Comparison of ENCODE assay signal across 14 cellular contexts in genomic region chr15:39586387-39587171, GRCh38. TPM values are rescaled to one million over a fixed set of nuclear protein-coding genes. Genes with fewer than 3 reads are reported as not detected.
DNase-seq lines count a peak whose midpoint lies in the region; ATAC-seq, FAIRE-seq and TF ChIP-seq lines count a peak whose summit lies in the region.
"Had no signal": no experiment of that assay in that cellular context is flagged by ENCODE, and none has a peak within 500 bp of the region (broad histone marks: within the 10 kb centered on the region; RNA-seq: fewer than 3 reads in every experiment).

No MANE protein-coding gene starts in this region.

- H3K27ac ChIP-seq in breast epithelium (peak overlapping the region in 1 of 2 donors; percentile 57), HepG2 (ENCODE audit: extremely low read length, insufficient read depth, low read length) (no peak overlapping the region), transverse colon (peak overlapping the region; percentile 86 to 97 (median 95))
- H3K27ac ChIP-seq: ascending aorta, HL-60 had no signal

- no peak for TF ChIP-seq RAD21 in HepG2 (CRISPR knock-in tag; IDR thresholded peaks at IDR 0.05)

- peaks cover 41% of the 10 kb centered on the region for H3K4me1 Mint-ChIP-seq in MCF 10A (ENCODE audit: insufficient read depth, unreplicated experiment)
- peaks cover 19 to 25% of the 10 kb centered on the region in 2 donors for H3K4me1 Mint-ChIP-seq in natural killer cell treated with Interleukin-12 subunit alpha and Interleukin-12 subunit beta and Interleukin-15 and Interleukin-18, amount 100 ng/mL, for 72 hours (ENCODE audit: low read depth in 2 of 2)

- DNase-seq in MCF 10A (ENCODE audit: unreplicated experiment) (peak; percentile 55), breast epithelium (ENCODE audit: low spot score in 2 of 2) (no peak), dermis blood vessel endothelial cell (peak; percentile 70), HepG2 (ENCODE audit: low spot score) (no peak), transverse colon (peak; percentile 28), T1000 (lab: John Stamatoyannopoulos, UW) (no peak)
- no peak for DNase-seq in natural killer cell treated with Interleukin-12 subunit alpha and Interleukin-12 subunit beta and Interleukin-15 and Interleukin-18, amount 100 ng/mL, for 72 hours (ENCODE audit: low spot score)
- DNase-seq: foreskin melanocyte, MM.1S had no signal

- peaks cover 17% of the 10 kb centered on the region for H3K79me2 ChIP-seq in HepG2 (ENCODE audit: insufficient read depth, low read length)

- H3K9me3 ChIP-seq in breast epithelium: no peaks in the 10 kb centered on the region
- no peaks in the 10 kb centered on the region for H3K9me3 ChIP-seq in HepG2 (ENCODE audit: low read length)
- no peaks in the 10 kb centered on the region for H3K9me3 ChIP-seq in transverse colon
- H3K9me3 ChIP-seq: ascending aorta had no signal

- no peak overlapping the region for H3K4me3 Mint-ChIP-seq in MCF 10A (ENCODE audit: unreplicated experiment)
- H3K4me3 Mint-ChIP-seq in natural killer cell treated with Interleukin-12 subunit alpha and Interleukin-12 subunit beta and Interleukin-15 and Interleukin-18, amount 100 ng/mL, for 72 hours: no peak overlapping the region
- H3K4me3 Mint-ChIP-seq: WTC11 had no signal

- POLR2A ChIA-PET in MCF 10A (lab: Yijun Ruan, JAX): interaction anchor here (0.7 to 1.4 kb wide), 6 partner anchors 12 to 398 kb away, joined by 3 read pairs; no protein-coding TSS in a partner anchor
- POLR2A ChIA-PET in HepG2 (lab: Yijun Ruan, JAX): no interaction called here

- intact Hi-C loops in MCF 10A (cut with micrococcal nuclease) (no loop called here), breast epithelium (cut with DNase I; ENCODE audit: low total_unique reads) (no loop called here), HepG2 (cut with micrococcal nuclease; ENCODE audit: unreplicated experiment) (loop anchor here (2.0 kb wide), 1 partner anchor 410 kb away; no protein-coding TSS in a partner anchor), transverse colon (cut with DNase I; ENCODE audit: low total_unique reads) (no loop called here)

- BruUV-seq in MCF 10A (replicated peaks; lab: Mats Ljungman, UMichigan) (no TSS peak), HepG2 (replicated peaks; lab: Mats Ljungman, UMichigan) (no TSS peak)

- no peaks in the 10 kb centered on the region for H3K27me3 ChIP-seq in breast epithelium
- H3K27me3 ChIP-seq in HepG2 (ENCODE audit: control insufficient read depth in 1 of 2, insufficient read depth in 2 of 2, low read length in 2 of 2): no peaks in the 10 kb centered on the region
- H3K27me3 ChIP-seq in transverse colon: no peaks in the 10 kb centered on the region
- H3K27me3 ChIP-seq: ascending aorta had no signal

- no peak overlapping the region for H2AFZ ChIP-seq in HepG2 (ENCODE audit: low read length)

- H3K4me1 ChIP-seq in breast epithelium (peaks cover 9% of the 10 kb centered on the region in 2 donors), HepG2 (ENCODE audit: insufficient read depth, low read length) (peaks cover 54% of the 10 kb centered on the region), transverse colon (peaks cover 16 to 75% (median 51%) of the 10 kb centered on the region in 4 donors)
- H3K4me1 ChIP-seq: ascending aorta had no signal

- no peak overlapping the region for H3K4me2 ChIP-seq in HepG2 (ENCODE audit: low read depth, low read length)

- TF ChIP-seq CTCF in MCF 10A (IDR thresholded peaks at IDR 0.05; ENCODE audit: unreplicated experiment) (no peak), breast epithelium (IDR thresholded peaks at IDR 0.05) (no peak), HepG2 (CRISPR knock-in tag; IDR thresholded peaks at IDR 0.05) (no peak), transverse colon (IDR thresholded peaks at IDR 0.05) (no peak)

- H4K20me1 ChIP-seq in HepG2 (ENCODE audit: insufficient read depth, low read length): peaks cover 13% of the 10 kb centered on the region; the same call in 1 of the 2 replicates

- CTCF ChIA-PET in MCF 10A (lab: Yijun Ruan, JAX) (interaction anchor here (0.5 to 8.4 kb wide), 10 partner anchors 22 to 769 kb away, joined by 3 to 141 read pairs (median 4); no protein-coding TSS in a partner anchor), HepG2 (lab: Yijun Ruan, JAX; ENCODE audit: low intra/inter-chr PET ratio, low total read pairs) (no interaction called here)

- peaks cover 100% of the 10 kb centered on the region for H3K36me3 Mint-ChIP-seq in MCF 10A (ENCODE audit: insufficient read depth, unreplicated experiment)
- peaks cover 6% of the 10 kb centered on the region for H3K36me3 Mint-ChIP-seq in natural killer cell treated with Interleukin-12 subunit alpha and Interleukin-12 subunit beta and Interleukin-15 and Interleukin-18, amount 100 ng/mL, for 72 hours

- H3K27ac Mint-ChIP-seq in MCF 10A (ENCODE audit: low read depth, unreplicated experiment): peak overlapping the region; percentile 75
- H3K27ac Mint-ChIP-seq in natural killer cell treated with Interleukin-12 subunit alpha and Interleukin-12 subunit beta and Interleukin-15 and Interleukin-18, amount 100 ng/mL, for 72 hours: no peak overlapping the region
- H3K27ac Mint-ChIP-seq: WTC11 had no signal

- in situ Hi-C loops in HepG2 (cut with HindIII; ENCODE audit: extremely low pct_ligation_motif_present, low pct_unique_long_range_greater_than_20kb) (loop anchor here (10.0 kb wide), 3 partner anchors 152 to 772 kb away; no protein-coding TSS in a partner anchor), transverse colon (cut with MboI; ENCODE audit: low pct_ligation_motif_present in 1 of 4, low pct_unique_long_range_greater_than_20kb in 1 of 4, low sequenced_read_pairs in 3 of 4) (loop anchor here (10.0 to 25.0 kb wide), 6 partner anchors 176 to 882 kb away; no protein-coding TSS in a partner anchor)

- no peak for TF ChIP-seq EP300 in HepG2 (IDR thresholded peaks at IDR 0.05; ENCODE audit: low read depth in 2 of 2, low read length in 2 of 2)
- TF ChIP-seq EP300 in HepG2 (CRISPR knock-in tag; IDR thresholded peaks at IDR 0.05; ENCODE audit: borderline replicate concordance): no peak
- TF ChIP-seq EP300 in transverse colon (IDR thresholded peaks at IDR 0.05; ENCODE audit: low read depth): no peak

- WGBS in HepG2 (ENCODE audit: low lambda C conversion rate): 93% methylated on average over 11 of the region's 11 CpGs
- WGBS in transverse colon (ENCODE audit: low coverage in 1 of 2), 2 donors: 50 to 52% methylated on average over 5 to 11 of the region's 11 CpGs

- ATAC-seq in HepG2: no peak
- no peak for ATAC-seq in GM21381 (IDR thresholded peaks at IDR 0.05; ENCODE audit: unreplicated experiment)
- ATAC-seq in natural killer cell treated with Interleukin-12 subunit alpha and Interleukin-12 subunit beta and Interleukin-15 and Interleukin-18, amount 100 ng/mL, for 72 hours: no peak
- ATAC-seq: Right ventricle myocardium inferior, WTC11 had no signal

- H3K9me3 Mint-ChIP-seq in MCF 10A (ENCODE audit: unreplicated experiment): no peaks in the 10 kb centered on the region
- no peaks in the 10 kb centered on the region for H3K9me3 Mint-ChIP-seq in natural killer cell treated with Interleukin-12 subunit alpha and Interleukin-12 subunit beta and Interleukin-15 and Interleukin-18, amount 100 ng/mL, for 72 hours
- H3K9me3 Mint-ChIP-seq: WTC11 had no signal

- no peaks in the 10 kb centered on the region for H3K27me3 Mint-ChIP-seq in MCF 10A (ENCODE audit: insufficient read depth, unreplicated experiment)
- peaks cover 2 to 3% of the 10 kb centered on the region in 2 donors for H3K27me3 Mint-ChIP-seq in natural killer cell treated with Interleukin-12 subunit alpha and Interleukin-12 subunit beta and Interleukin-15 and Interleukin-18, amount 100 ng/mL, for 72 hours

- H3K4me3 ChIP-seq in breast epithelium (peak overlapping the region in 1 of 3 donors; percentile 88), HepG2 (replicated peaks in 1 of 3; ENCODE audit: insufficient read depth in 1 of 3, low read depth in 2 of 3, low read length in 3 of 3) (no peak overlapping the region), transverse colon (peak overlapping the region in 1 of 4 donors; percentile 16)

- H3K36me3 ChIP-seq in breast epithelium (peaks cover 4% of the 10 kb centered on the region), HepG2 (replicated peaks in 1 of 2; ENCODE audit: control insufficient read depth in 1 of 2, insufficient read depth in 2 of 2, low read length in 2 of 2) (peaks cover 37 to 87% of the 10 kb centered on the region in 2 experiments), transverse colon (peaks cover 0 to 68% (median 24%) of the 10 kb centered on the region in 4 donors)

- H3K9ac ChIP-seq in HepG2 (ENCODE audit: insufficient read depth, low read depth, low read length): no peak overlapping the region

- no peak for FAIRE-seq in HepG2 (lab: Jason Lieb, UNC)

- TF ChIP-seq POLR2A in breast epithelium (IDR thresholded peaks at IDR 0.05) (no peak), HepG2 (IDR thresholded peaks at IDR 0.05; ENCODE audit: insufficient read depth in 1 of 2, low read depth in 2 of 2, low read length in 2 of 2) (peak in 1 of 2 experiments; percentile 21; a peak in 1 of 4 replicates), transverse colon (IDR thresholded peaks at IDR 0.05) (no peak)

RNA-seq across cellular contexts. Expression of gene THBS1, which starts 5.7 kb away (rescaled TPM):
- 103 and 393 TPM in 2 replicates for total RNA-seq in MCF 10A (2022)
- total RNA-seq in breast epithelium: 100 to 1,000 TPM; 106 to 623 (median 386) TPM
- 7,970 and 9,720 TPM in 2 replicates for total RNA-seq in dermis blood vessel endothelial cell
- total RNA-seq in HepG2 (2016; rRNA removed; fragmentation: Illumina TruSeq; extraction: Trizol): 35.6 and 67.1 TPM in 2 replicates
- total RNA-seq in HepG2 (2016; cell fraction: cytosol; rRNA removed; fragmentation: Illumina TruSeq; extraction: Trizol; ENCODE audit: low read depth): 10.4 and 13.6 TPM in 2 replicates
- 31.2 and 67.2 TPM in 2 replicates for total RNA-seq in HepG2 (2016; cell fraction: insoluble cytoplasmic fraction; rRNA removed; fragmentation: Illumina TruSeq; extraction: Trizol)
- 12.7 and 15.5 TPM in 2 replicates for total RNA-seq in HepG2 (2016; cell fraction: membrane; rRNA removed; fragmentation: Illumina TruSeq; extraction: Trizol)
- total RNA-seq in HepG2 (2016; cell fraction: nucleus; rRNA removed; fragmentation: Illumina TruSeq; extraction: Trizol): 154 and 191 TPM in 2 replicates
- 54.7 and 64.6 TPM in 2 replicates for polyA plus RNA-seq in HepG2 (2011; rRNA removed)
- polyA plus RNA-seq in HepG2 (2011; cell fraction: cytosol; rRNA removed): 18.4 and 18.6 TPM in 2 replicates
- 258 and 353 TPM in 2 replicates for polyA plus RNA-seq in HepG2 (2011; cell fraction: nucleus; rRNA removed)
- 14.5 and 32.8 TPM in 2 replicates for polyA plus RNA-seq in HepG2 (2012)
- 1.0 and 1.3 TPM in 2 replicates for polyA plus RNA-seq in HepG2 (2016; cell fraction: cytosol; fragmentation: Illumina TruSeq; extraction: Trizol; ENCODE audit: low read depth)
- polyA plus RNA-seq in HepG2 (2016; cell fraction: insoluble cytoplasmic fraction; fragmentation: Illumina TruSeq; extraction: Trizol; ENCODE audit: low read depth): 13.5 and 17.7 TPM in 2 replicates
- 1.9 and 2.6 TPM in 2 replicates for polyA plus RNA-seq in HepG2 (2016; cell fraction: membrane; fragmentation: Illumina TruSeq; extraction: Trizol; ENCODE audit: low read depth)
- polyA plus RNA-seq in HepG2 (2016; cell fraction: nucleus; fragmentation: Illumina TruSeq; extraction: Trizol; ENCODE audit: insufficient read depth, low read depth): 147 and 163 TPM in 2 replicates
- polyA minus RNA-seq in HepG2 (2011; rRNA and poly(A)+ RNA removed; ENCODE audit: low replicate concordance): 15.2 and 310 TPM in 2 replicates
- polyA minus RNA-seq in HepG2 (2011; cell fraction: cytosol; rRNA and poly(A)+ RNA removed): 142 and 165 TPM in 2 replicates
- polyA minus RNA-seq in HepG2 (2011; cell fraction: nucleus; rRNA and poly(A)+ RNA removed): 395 and 466 TPM in 2 replicates
- total RNA-seq in transverse colon: 100 to 1,000 TPM; 197 to 753 (median 410) TPM
- total RNA-seq in natural killer cell treated with Interleukin-12 subunit alpha and Interleukin-12 subunit beta and Interleukin-15 and Interleukin-18, amount 100 ng/mL, for 72 hours: under 1 TPM; 0.31 to 0.38 TPM

Comparison
In these comparisons a context has a peak if more than half of its experiments do, and no peak if none do; other contexts are left out.
1. DNase-seq: peak in MCF 10A (single experiment), dermis blood vessel endothelial cell (single experiment) and transverse colon (single experiment); none in breast epithelium (0 of 2), HepG2 (single experiment), T1000 (single experiment) and natural killer cell treated with Interleukin-12 subunit alpha and Interleukin-12 subunit beta and Interleukin-15 and Interleukin-18, amount 100 ng/mL, for 72 hours (single experiment).
2. RNA of gene THBS1, which starts 5.7 kb away (total RNA-seq): 7,970 to 9,720 TPM in dermis blood vessel endothelial cell, 197 to 753 TPM in transverse colon, 103 to 393 TPM in MCF 10A, 106 to 623 TPM in breast epithelium and 10.4 to 191 TPM in HepG2; 0.31 to 0.38 TPM in natural killer cell treated with Interleukin-12 subunit alpha and Interleukin-12 subunit beta and Interleukin-15 and Interleukin-18, amount 100 ng/mL, for 72 hours; every median in the first group is over 4 times any median in the second.